ENCODE assay signal across 7 cellular contexts in the genomic region with DNA sequence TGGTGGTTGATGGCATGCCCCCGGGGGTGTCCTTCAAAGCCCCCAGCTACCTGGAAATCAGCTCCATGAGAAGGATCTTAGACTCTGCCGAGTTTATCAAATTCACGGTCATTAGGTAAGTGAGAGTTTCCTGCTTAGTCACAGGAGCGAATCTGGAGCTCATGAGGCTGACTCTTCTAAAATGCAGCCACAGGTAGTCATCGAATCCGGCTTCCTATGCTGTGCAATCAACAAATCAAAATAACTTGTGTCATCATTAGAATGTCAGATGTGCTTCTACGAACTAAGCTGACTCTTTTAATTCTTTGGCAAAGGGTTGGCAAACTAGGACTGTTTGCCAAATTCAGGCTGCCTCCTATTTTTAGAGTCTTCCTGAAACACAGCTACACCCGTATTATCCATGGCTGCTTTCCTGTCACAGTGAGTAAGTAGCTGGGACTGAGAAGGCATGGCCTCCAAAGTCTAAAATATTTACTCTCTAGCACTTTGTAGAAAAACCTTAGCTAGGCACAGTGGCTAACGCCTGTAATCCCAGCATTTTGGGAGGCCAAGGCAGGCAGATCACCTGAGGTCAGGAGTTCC.
A peak's percentile ranks its signal among the peaks of the same experiment; 100 is the strongest.
DNase-seq lines count a peak whose midpoint lies in the region; ATAC-seq and TF ChIP-seq lines count a peak whose summit lies in the region.
"Not testable (repeated sequence)": the region's sequence is repeated elsewhere in the genome, so short reads cannot be mapped to it uniquely, and the experiment has no call there.

No MANE protein-coding gene starts in this region.

- ATAC-seq in IMR-90 (ENCODE audit: low read depth) (peak; percentile 2; the same call in 1 of the 2 replicates), RWPE2 (ENCODE audit: low read depth) (peak; percentile 74), Right ventricle myocardium inferior (peak; percentile 83), left ventricle myocardium superior (peak; percentile 88), right lobe of liver (peak in 3 of 4 donors; percentile 18 to 47 (median 27)), aorta (ENCODE audit: low FRiP score) (peak; percentile 88)

- not testable (repeated sequence) for H3K9me1 ChIP-seq in IMR-90 (ENCODE audit: insufficient read depth, low read length)

- CTCF ChIA-PET in IMR-90 (lab: Yijun Ruan, JAX); mammary epithelial cell (lab: Charles Lee; ENCODE audit: low non-redundant PET): not testable (repeated sequence)

- not testable (repeated sequence) for H4K5ac ChIP-seq in IMR-90 (ENCODE audit: low read depth, low read length)

- not testable (repeated sequence) for H3K4me3 ChIP-seq in IMR-90 (ENCODE audit: insufficient read depth, low read depth, low read length); RWPE2 (ENCODE audit: severe bottlenecking); mammary epithelial cell (replicated peaks in 1 of 3; ENCODE audit: insufficient read depth in 1 of 3, low read depth in 2 of 3, low read length in 3 of 3); right lobe of liver; aorta (ENCODE audit: low read length in 2 of 2)

- in situ Hi-C loops in IMR-90 (cut with MboI; ENCODE audit: low sequenced_read_pairs); mammary epithelial cell (cut with MboI; ENCODE audit: low sequenced_read_pairs in 2 of 2): not testable (repeated sequence)

- not testable (repeated sequence) for H2AFZ ChIP-seq in IMR-90 (replicated peaks; ENCODE audit: low read length, poor library complexity); mammary epithelial cell (ENCODE audit: low read depth, low read length)

- not testable (repeated sequence) for H3K9ac ChIP-seq in IMR-90 (ENCODE audit: low read depth, low read length); mammary epithelial cell (ENCODE audit: insufficient read depth, low read length)

- H3K9me3 ChIP-seq in IMR-90 (ENCODE audit: control insufficient read depth, insufficient read depth, low read length); RWPE2 (ENCODE audit: severe bottlenecking); mammary epithelial cell (replicated peaks; ENCODE audit: insufficient read depth, low read length); right lobe of liver; aorta (ENCODE audit: control insufficient read depth, low read length): not testable (repeated sequence)

- intact Hi-C loops in IMR-90 (cut with micrococcal nuclease); mammary epithelial cell (cut with micrococcal nuclease); Right ventricle myocardium inferior (cut with DNase I); left ventricle myocardium superior (cut with micrococcal nuclease); right lobe of liver (cut with DNase I); aorta (cut with DNase I): not testable (repeated sequence)

- TSS peak; percentile 32 for BruUV-seq in IMR-90 (replicated peaks; lab: Mats Ljungman, UMichigan)
- TSS peak; percentile 45 for BruUV-seq in mammary epithelial cell (replicated peaks; lab: Mats Ljungman, UMichigan)

- not testable (repeated sequence) for H3K4me1 ChIP-seq in IMR-90 (ENCODE audit: control insufficient read depth, insufficient read depth, low read length); RWPE2 (ENCODE audit: insufficient read depth, poor library complexity, severe bottlenecking); mammary epithelial cell (ENCODE audit: insufficient read depth, low read length); right lobe of liver; aorta (ENCODE audit: control insufficient read depth in 1 of 2, insufficient read depth in 2 of 2, low read length in 2 of 2)

- H2AK5ac ChIP-seq in IMR-90 (ENCODE audit: low read depth, low read length) = not testable (repeated sequence)

- not testable (repeated sequence) for H3K18ac ChIP-seq in IMR-90 (ENCODE audit: low read depth, low read length)

- DNase-seq in IMR-90; RWPE2 (ENCODE audit: low spot score); mammary epithelial cell; Right ventricle myocardium inferior (ENCODE audit: missing footprints); left ventricle myocardium superior; right lobe of liver; aorta: not testable (repeated sequence)

- not testable (repeated sequence) for H3K4ac ChIP-seq in IMR-90 (ENCODE audit: low read depth, low read length)

- not testable (repeated sequence) for H4K8ac ChIP-seq in IMR-90 (ENCODE audit: low read depth in 2 of 2, low read length in 2 of 2)

- H3K36me3 ChIP-seq in IMR-90 (ENCODE audit: control insufficient read depth, insufficient read depth, low read length); RWPE2 (ENCODE audit: low read depth); mammary epithelial cell (ENCODE audit: insufficient read depth, low read length); right lobe of liver; aorta (ENCODE audit: control insufficient read depth in 1 of 2, insufficient read depth in 2 of 2, low read length in 1 of 2): not testable (repeated sequence)

- H3K79me1 ChIP-seq in IMR-90 (ENCODE audit: low read depth in 1 of 2, low read length in 2 of 2) = not testable (repeated sequence)

- not testable (repeated sequence) for H3K56ac ChIP-seq in IMR-90 (ENCODE audit: extremely low read depth, insufficient read depth, low read length)

- not testable (repeated sequence) for H2AK9ac ChIP-seq in IMR-90 (replicated peaks; ENCODE audit: low read depth, low read length, poor library complexity)

- H2BK15ac ChIP-seq in IMR-90 (ENCODE audit: low read depth, low read length) = not testable (repeated sequence)

- H3K27me3 ChIP-seq in IMR-90 (ENCODE audit: control insufficient read depth, insufficient read depth, low read length); RWPE2 (ENCODE audit: insufficient read depth, poor library complexity, severe bottlenecking); mammary epithelial cell (ENCODE audit: insufficient read depth, low read length); right lobe of liver; aorta (ENCODE audit: control insufficient read depth in 1 of 2, insufficient read depth in 2 of 2, low read length in 1 of 2): not testable (repeated sequence)

- POLR2A ChIA-PET in IMR-90 (lab: Charles Lee; ENCODE audit: unreplicated experiment) = not testable (repeated sequence)

- H4K20me1 ChIP-seq in IMR-90 (ENCODE audit: insufficient read depth, low read length); mammary epithelial cell (ENCODE audit: insufficient read depth, low read length): not testable (repeated sequence)

- H3K27ac ChIP-seq in IMR-90 (ENCODE audit: insufficient read depth, low read length); RWPE2 (ENCODE audit: poor library complexity, severe bottlenecking); mammary epithelial cell (ENCODE audit: insufficient read depth, low read depth, low read length); right lobe of liver; aorta (ENCODE audit: low read depth in 1 of 2, low read length in 2 of 2): not testable (repeated sequence)

- not testable (repeated sequence) for H3K14ac ChIP-seq in IMR-90 (replicated peaks; ENCODE audit: low read depth, low read length)

- not testable (repeated sequence) for TF ChIP-seq RAD21 in IMR-90 (IDR thresholded peaks at IDR 0.05; ENCODE audit: low read length)

- not testable (repeated sequence) for H4K91ac ChIP-seq in IMR-90 (ENCODE audit: insufficient read depth, low read depth, low read length)

- H2BK120ac ChIP-seq in IMR-90 (ENCODE audit: low read depth, low read length) = not testable (repeated sequence)

- dilution Hi-C loops in IMR-90 (cut with HindIII; ENCODE audit: low sequenced_read_pairs, unreplicated experiment); mammary epithelial cell (cut with HindIII; ENCODE audit: low sequenced_read_pairs): not testable (repeated sequence)

- H2BK5ac ChIP-seq in IMR-90 (ENCODE audit: low read depth, low read length, poor library complexity, severe bottlenecking) = not testable (repeated sequence)

- not testable (repeated sequence) for TF ChIP-seq POLR2A in IMR-90 (IDR thresholded peaks at IDR 0.05; ENCODE audit: low read depth, low read length); right lobe of liver (IDR thresholded peaks at IDR 0.05)

- not testable (repeated sequence) for H3K23ac ChIP-seq in IMR-90 (ENCODE audit: low read depth, low read length)

- no CpG with 5 or more reads among the region's 9 CpGs for WGBS in IMR-90 (ENCODE audit: extremely low coverage in 2 of 2, insufficient read length in 1 of 2), 2 experiments
- WGBS in mammary epithelial cell (ENCODE audit: low coverage, missing lambda C conversion rate) = no CpG with 5 or more reads among the region's 9 CpGs
- no CpG with 5 or more reads among the region's 9 CpGs for WGBS in right lobe of liver (ENCODE audit: insufficient coverage, low coverage, low lambda C conversion rate, missing lambda C conversion rate)
- WGBS in aorta, 2 donors = no CpG with 5 or more reads among the region's 9 CpGs

- not testable (repeated sequence) for H2BK20ac ChIP-seq in IMR-90 (ENCODE audit: low read depth, low read length)

- TF ChIP-seq CTCF in IMR-90 (conservative IDR thresholded peaks at IDR 0.05; ENCODE audit: low read depth, low read length); RWPE2 (IDR thresholded peaks at IDR 0.05; ENCODE audit: poor library complexity, severe bottlenecking); mammary epithelial cell (conservative IDR thresholded peaks at IDR 0.05 in 1 of 2, IDR thresholded peaks at IDR 0.05 in 1 of 2; ENCODE audit: extremely low read depth in 1 of 2, insufficient read depth in 1 of 2, low read depth in 1 of 2, low read length in 2 of 2); right lobe of liver (IDR thresholded peaks at IDR 0.05): not testable (repeated sequence)

- not testable (repeated sequence) for H3K79me2 ChIP-seq in mammary epithelial cell (ENCODE audit: insufficient read depth, low read length)

- not testable (repeated sequence) for H3K4me2 ChIP-seq in IMR-90 (ENCODE audit: low read depth, low read length); mammary epithelial cell (ENCODE audit: insufficient read depth, low read depth, low read length)

Comparison
In these comparisons a context has a peak if more than half of its experiments do, and no peak if none do; other contexts are left out.
1. ATAC-seq: peak in every context shown above with its lines; median percentile 88 in left ventricle myocardium superior; 88 in aorta; 83 in Right ventricle myocardium inferior; 74 in RWPE2; 27 in right lobe of liver; 2 in IMR-90.